In genomic region chr1:19165501-19165900, GRCh38 we compare ENCODE assay signal across 22 cellular contexts. TPM values are rescaled to one million over a fixed set of nuclear protein-coding genes. Genes with fewer than 3 reads are reported as not detected.
DNase-seq lines count a peak whose midpoint lies in the region; ATAC-seq and TF ChIP-seq lines count a peak whose summit lies in the region.
"Had no signal": no experiment of that assay in that cellular context is flagged by ENCODE, and none has a peak within 500 bp of the region (broad histone marks: within the 10 kb centered on the region; RNA-seq: fewer than 3 reads in every experiment).

No MANE protein-coding gene starts in this region.

- no peak for TF ChIP-seq CTCF in HFFc6 (IDR thresholded peaks at IDR 0.05)

- peak; percentile 65 for ATAC-seq in left colon
- ATAC-seq in GM21619 (IDR thresholded peaks at IDR 0.05; ENCODE audit: unreplicated experiment) = no peak
- no peak for ATAC-seq in HG03135 (IDR thresholded peaks at IDR 0.05; ENCODE audit: unreplicated experiment)
- ATAC-seq: activated T-cell treated with anti-CD3 and anti-CD28 coated beads, Interleukin-2, amount 50 U/mL, for 72 hours; GM23338 had no signal

- intact Hi-C loops in left colon (cut with DNase I, micrococcal nuclease) = no loop called here

- peaks cover 69% of the 10 kb centered on the region for H3K36me3 Mint-ChIP-seq in HFFc6 (ENCODE audit: low read depth)

- peak overlapping the region; percentile 49 for H3K27ac Mint-ChIP-seq in HFFc6
- H3K27ac Mint-ChIP-seq: activated naive CD8-positive, alpha-beta T cell treated with anti-CD3 and anti-CD28 coated beads, Interleukin-2, amount 10 ng/mL, durations not matched to agents 7 days and 5 days; activated T-cell treated with anti-CD3 and anti-CD28 coated beads, Interleukin-2, amount 50 U/mL, for 72 hours; GM23338 had no signal

- H3K27me3 Mint-ChIP-seq in HFFc6 (ENCODE audit: insufficient read depth) = no peaks in the 10 kb centered on the region
- H3K27me3 Mint-ChIP-seq: activated naive CD8-positive, alpha-beta T cell treated with anti-CD3 and anti-CD28 coated beads, Interleukin-2, amount 10 ng/mL, durations not matched to agents 7 days and 5 days had no signal

- H3K9me3 Mint-ChIP-seq in HFFc6 = no peaks in the 10 kb centered on the region
- H3K9me3 Mint-ChIP-seq: activated naive CD8-positive, alpha-beta T cell treated with anti-CD3 and anti-CD28 coated beads, Interleukin-2, amount 10 ng/mL, durations not matched to agents 7 days and 5 days; activated T-cell treated with anti-CD3 and anti-CD28 coated beads, Interleukin-2, amount 50 U/mL, for 72 hours; GM23338; immature natural killer cell had no signal

- peak; percentile 39 for DNase-seq in A172 (ENCODE audit: low spot score)
- peak; percentile 19 for DNase-seq in HFFc6
- peak; percentile 48 for DNase-seq in amniotic epithelial cell (ENCODE audit: low read depth)
- DNase-seq in left colon = peak; percentile 59 to 66
- no peak for DNase-seq in stimulated activated CD4-positive, alpha-beta T cell treated with anti-CD3 and anti-CD28 coated beads, Interleukin-4, amount 100 ng/mL, for 4 hours
- DNase-seq in activated naive CD4-positive, alpha-beta T cell treated with Interleukin-2 at 50 U/mL for 16 hours = no peak
- DNase-seq: activated CD4-positive, alpha-beta T cell treated with anti-CD3 and anti-CD28 coated beads for 1 hour; activated CD8-positive, alpha-beta memory T cell treated with anti-CD3 and anti-CD28 coated beads for 24 hours; activated naive CD8-positive, alpha-beta T cell treated with anti-CD3 and anti-CD28 coated beads, Interleukin-2, amount 10 ng/mL, durations not matched to agents 7 days and 5 days; activated T-cell treated with anti-CD3 and anti-CD28 coated beads, Interleukin-2, amount 50 U/mL, for 72 hours; brain microvascular endothelial cell; cortex of kidney; immature natural killer cell; IMR-90; NCI-H187 treated with DMSO at 0.1 percent for 48 hours; NCI-H446; RPMI8226; T-helper 9 cell had no signal

- H3K4me3 Mint-ChIP-seq in HFFc6 = no peak overlapping the region; the same call in 1 of the 2 replicates
- H3K4me3 Mint-ChIP-seq: activated naive CD8-positive, alpha-beta T cell treated with anti-CD3 and anti-CD28 coated beads, Interleukin-2, amount 10 ng/mL, durations not matched to agents 7 days and 5 days; activated T-cell treated with anti-CD3 and anti-CD28 coated beads, Interleukin-2, amount 50 U/mL, for 72 hours; CD14-positive monocyte; GM23338; immature natural killer cell had no signal

- peaks cover 59% of the 10 kb centered on the region for H3K4me1 Mint-ChIP-seq in HFFc6 (ENCODE audit: low read depth)
- H3K4me1 Mint-ChIP-seq: activated naive CD8-positive, alpha-beta T cell treated with anti-CD3 and anti-CD28 coated beads, Interleukin-2, amount 10 ng/mL, durations not matched to agents 7 days and 5 days; GM23338; immature natural killer cell had no signal

RNA-seq across cellular contexts. Expression of gene UBR4, which starts 44.6 kb away (rescaled TPM):
- 52.4 and 66.5 TPM in 2 replicates for total RNA-seq in A172 (2014; rRNA removed; shearing (Covaris generic))
- 100 to 1,000 TPM in 1 of 6 experiments, 10 to 100 TPM in 5; 74.2 to 116 (median 88.6) TPM for total RNA-seq in HFFc6 (2021; fragmentation: NEBNext Ultra II Directional; extraction: Animal tissue kit (Norgen Biotek cat#: 25700))
- 100 to 1,000 TPM; 103 to 114 TPM for total RNA-seq in left colon

Comparison
In these comparisons a context has a peak if more than half of its experiments do, and no peak if none do; other contexts are left out.
1. DNase-seq: peak in A172 (single experiment), HFFc6 (single experiment), amniotic epithelial cell (single experiment) and left colon (2 of 2); none in stimulated activated CD4-positive, alpha-beta T cell treated with anti-CD3 and anti-CD28 coated beads, Interleukin-4, amount 100 ng/mL, for 4 hours (0 of 2) and activated naive CD4-positive, alpha-beta T cell treated with Interleukin-2 at 50 U/mL for 16 hours (single experiment).